In genomic region chr6:60574723-60575122, GRCh38 we compare ENCODE assay signal across 2 cellular contexts.
DNase-seq lines count a peak whose midpoint lies in the region; ATAC-seq, FAIRE-seq and TF ChIP-seq lines count a peak whose summit lies in the region.
"Not testable (repeated sequence)": the region's sequence is repeated elsewhere in the genome, so short reads cannot be mapped to it uniquely, and the experiment has no call there.

No MANE protein-coding gene starts in this region.

- not testable (repeated sequence) for H2AFZ ChIP-seq in K562 (ENCODE audit: low read depth, low read length); HepG2 (ENCODE audit: low read length)

- H3K27me3 ChIP-seq in K562 (ENCODE audit: control insufficient read depth in 2 of 2, insufficient read depth in 2 of 2, low read length in 2 of 2); HepG2 (ENCODE audit: control insufficient read depth in 1 of 2, insufficient read depth in 2 of 2, low read length in 2 of 2): not testable (repeated sequence)

- 0% methylated on average over 2 of the region's 3 CpGs for WGBS in K562 (ENCODE audit: insufficient coverage, low coverage, missing lambda C conversion rate)
- 13% methylated on average over 3 of the region's 3 CpGs for WGBS in HepG2 (ENCODE audit: low lambda C conversion rate)

- H3K4me3 ChIP-seq in K562; HepG2 (replicated peaks in 1 of 3; ENCODE audit: insufficient read depth in 1 of 3, low read depth in 2 of 3, low read length in 3 of 3): not testable (repeated sequence)

- not testable (repeated sequence) for TF ChIP-seq RAD21 in K562 (CRISPR knock-in tag; conservative IDR thresholded peaks at IDR 0.05 in 1 of 2, IDR thresholded peaks at IDR 0.05 in 1 of 2); HepG2 (CRISPR knock-in tag; IDR thresholded peaks at IDR 0.05)

- TF ChIP-seq EP300 in K562 (IDR thresholded peaks at IDR 0.05; ENCODE audit: low read length); HepG2 (IDR thresholded peaks at IDR 0.05; ENCODE audit: low read depth in 2 of 2, low read length in 2 of 2); HepG2 (CRISPR knock-in tag; IDR thresholded peaks at IDR 0.05; ENCODE audit: borderline replicate concordance): not testable (repeated sequence)

- not testable (repeated sequence) for H3K27ac ChIP-seq in K562 (ENCODE audit: extremely low read depth, low read depth, low read length); HepG2 (ENCODE audit: extremely low read length, insufficient read depth, low read length)

- in situ Hi-C loops in K562 (cut with MboI); HepG2 (cut with HindIII; ENCODE audit: extremely low pct_ligation_motif_present, low pct_unique_long_range_greater_than_20kb): not testable (repeated sequence)

- not testable (repeated sequence) for DNase-seq in K562 (ENCODE audit: extremely low read depth in 1 of 4, low spot score in 3 of 4); HepG2 (ENCODE audit: low spot score)

- not testable (repeated sequence) for H4K20me1 ChIP-seq in K562 (replicated peaks; ENCODE audit: control insufficient read depth, insufficient read depth, low read length); HepG2 (ENCODE audit: insufficient read depth, low read length)

- intact Hi-C loops in K562 (cut with micrococcal nuclease); HepG2 (cut with micrococcal nuclease; ENCODE audit: unreplicated experiment): not testable (repeated sequence)

- POLR2A ChIA-PET in K562 (lab: Yijun Ruan, JAX); HepG2 (lab: Yijun Ruan, JAX): not testable (repeated sequence)

- not testable (repeated sequence) for TF ChIP-seq CTCF in K562 (IDR thresholded peaks at IDR 0.05 in 2 of 3, conservative IDR thresholded peaks at IDR 0.05 in 1 of 3; ENCODE audit: insufficient read depth in 2 of 3, low read depth in 1 of 3, low read length in 3 of 3); HepG2 (CRISPR knock-in tag; IDR thresholded peaks at IDR 0.05)

- not testable (repeated sequence) for H3K4me1 ChIP-seq in K562 (replicated peaks in 1 of 2; ENCODE audit: control insufficient read depth in 2 of 2, insufficient read depth in 2 of 2, low read length in 2 of 2); HepG2 (ENCODE audit: insufficient read depth, low read length)

- H3K9ac ChIP-seq in K562 (ENCODE audit: insufficient read depth in 1 of 2, low read depth in 2 of 2, low read length in 2 of 2); HepG2 (ENCODE audit: insufficient read depth, low read depth, low read length): not testable (repeated sequence)

- TF ChIP-seq POLR2A in K562 (conservative IDR thresholded peaks at IDR 0.05); HepG2 (IDR thresholded peaks at IDR 0.05; ENCODE audit: insufficient read depth in 1 of 2, low read depth in 2 of 2, low read length in 2 of 2): not testable (repeated sequence)

- H3K9me3 ChIP-seq in K562 (replicated peaks; ENCODE audit: control insufficient read depth, insufficient read depth, low read depth, low read length): not testable (repeated sequence)
- peaks cover 93% of the 10 kb centered on the region for H3K9me3 ChIP-seq in HepG2 (ENCODE audit: low read length)

- BruUV-seq in K562 (replicated peaks; lab: Mats Ljungman, UMichigan); HepG2 (replicated peaks; lab: Mats Ljungman, UMichigan): not testable (repeated sequence)

- H3K9me1 ChIP-seq in K562 (ENCODE audit: control insufficient read depth, insufficient read depth, low read length): not testable (repeated sequence)

- not testable (repeated sequence) for FAIRE-seq in K562 (lab: Jason Lieb, UNC); HepG2 (lab: Jason Lieb, UNC)

- CTCF ChIA-PET in K562 (lab: Yijun Ruan, JAX; ENCODE audit: low intra/inter-chr PET ratio); HepG2 (lab: Yijun Ruan, JAX; ENCODE audit: low intra/inter-chr PET ratio, low total read pairs): not testable (repeated sequence)

- H3K4me2 ChIP-seq in K562 (ENCODE audit: insufficient read depth, low read length); HepG2 (ENCODE audit: low read depth, low read length): not testable (repeated sequence)

- not testable (repeated sequence) for H3K36me3 ChIP-seq in K562 (ENCODE audit: control insufficient read depth, insufficient read depth, low read length); HepG2 (replicated peaks in 1 of 2; ENCODE audit: control insufficient read depth in 1 of 2, insufficient read depth in 2 of 2, low read length in 2 of 2)

- H3K79me2 ChIP-seq in K562 (ENCODE audit: control insufficient read depth, insufficient read depth, low read length); HepG2 (ENCODE audit: insufficient read depth, low read length): not testable (repeated sequence)

- not testable (repeated sequence) for ATAC-seq in K562, HepG2

TF ChIP-seq in K562, 482 proteins besides CTCF, POLR2A, EP300 and RAD21:
- peak; percentile 55; the same call in 1 of the 2 replicates for TF ChIP-seq TFE3 (CRISPR knock-in tag; IDR thresholded peaks at IDR 0.05)

TF ChIP-seq in HepG2, 621 proteins besides CTCF, POLR2A, EP300 and RAD21:
- TF ChIP-seq RAD51 (IDR thresholded peaks at IDR 0.05; ENCODE audit: borderline replicate concordance): peak; percentile 89
